In genomic region chr18:57850063-57850462, GRCh38 we compare ENCODE assay signal across 2 cellular contexts.
TF ChIP-seq lines count a peak whose summit lies in the region.

No MANE protein-coding gene starts in this region.

TF ChIP-seq in HEK293, 187 proteins besides CTCF, POLR2A, EP300 and RAD21:
- TF ChIP-seq ZNF132 (tag by site-specific recombination; IDR thresholded peaks at IDR 0.05; ENCODE audit: borderline replicate concordance) = peak; percentile 91
- no peak for TF ChIP-seq PBX3 (CRISPR knock-in tag; IDR thresholded peaks at IDR 0.05)

TF ChIP-seq in K562, 482 proteins besides CTCF, POLR2A, EP300 and RAD21:
- TF ChIP-seq SPI1 (IDR thresholded peaks at IDR 0.05; ENCODE audit: borderline replicate concordance, low read depth, low read length) = no peak
- TF ChIP-seq ATF3 (IDR thresholded peaks at IDR 0.05) = no peak
- TF ChIP-seq ATF3 (CRISPR knock-in tag; conservative IDR thresholded peaks at IDR 0.05) = no peak
- no peak for TF ChIP-seq E2F8 (IDR thresholded peaks at IDR 0.05; ENCODE audit: low read depth, partially characterized antibody)
- no peak for TF ChIP-seq WHSC1 (IDR thresholded peaks at IDR 0.05; ENCODE audit: low read length)
- TF ChIP-seq ATF6 (CRISPR knock-in tag; IDR thresholded peaks at IDR 0.05) = no peak
- no peak for TF ChIP-seq THAP12 (CRISPR knock-in tag; IDR thresholded peaks at IDR 0.05)
- TF ChIP-seq ARHGAP35 (IDR thresholded peaks at IDR 0.05; ENCODE audit: partially characterized antibody) = no peak
- TF ChIP-seq YBX1 (IDR thresholded peaks at IDR 0.05) = no peak
